In the genomic region with DNA sequence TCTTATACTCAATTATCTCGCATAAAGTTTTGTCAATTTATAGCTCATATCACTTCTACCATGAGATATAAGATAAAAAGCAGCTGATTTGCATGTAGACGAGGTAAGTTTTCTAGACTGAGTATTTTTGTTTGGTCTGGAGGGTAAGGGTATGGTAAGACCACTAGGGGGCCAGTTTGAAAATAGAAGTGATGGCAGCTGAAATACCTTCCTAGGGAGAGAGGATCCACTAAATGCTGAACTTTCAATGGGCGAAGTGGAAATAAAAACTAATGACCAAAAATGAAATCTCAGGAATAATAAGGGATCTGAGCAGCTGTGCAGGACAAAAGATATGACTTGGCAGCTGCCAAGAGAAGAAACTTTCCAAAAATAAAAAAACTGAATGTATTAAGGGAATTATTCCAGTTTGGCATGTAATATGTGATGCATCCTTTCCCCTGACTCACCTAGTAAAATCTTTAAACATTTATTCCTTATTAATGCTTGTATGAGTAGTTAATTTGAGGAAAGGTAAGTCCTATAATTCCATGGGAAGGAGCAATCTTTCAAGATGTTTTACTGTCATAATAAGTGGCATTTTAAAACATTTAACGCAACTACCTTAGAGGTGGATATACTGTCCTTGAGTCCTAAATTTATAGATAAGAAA, we compare ENCODE assay signal across 9 cellular contexts.
DNase-seq lines count a peak whose midpoint lies in the region; ATAC-seq and TF ChIP-seq lines count a peak whose summit lies in the region.
"Had no signal": no experiment of that assay in that cellular context is flagged by ENCODE, and none has a peak within 500 bp of the region (broad histone marks: within the 10 kb centered on the region; RNA-seq: fewer than 3 reads in every experiment).

No MANE protein-coding gene starts in this region.

- no peak overlapping the region for H3K27ac Mint-ChIP-seq in endothelial cell (ENCODE audit: unreplicated experiment)
- no peak overlapping the region for H3K27ac Mint-ChIP-seq in activated T-helper 1 cell treated with anti-CD3 and anti-CD28 coated beads, Interleukin-12 subunit alpha, Interleukin-12 subunit beta, Interleukin-2, Interleukin-4 antibody, amounts not matched to agents 30 ng/mL and 10 ng/mL and 1 ng/mL, durations not matched to agents 14 hours and 24 hours and 36 hours
- no peak overlapping the region for H3K27ac Mint-ChIP-seq in stimulated activated naive CD8-positive, alpha-beta T cell treated with anti-CD3 and anti-CD28 coated beads, Interleukin-15, amount 100 ng/mL, for 72 hours

- intact Hi-C loops in transverse colon (cut with DNase I; ENCODE audit: low total_unique reads), result no loop called here
- intact Hi-C loops in activated T-helper 1 cell treated with anti-CD3 and anti-CD28 coated beads, Interleukin-12 subunit alpha, Interleukin-12 subunit beta, Interleukin-2, Interleukin-4 antibody, amounts not matched to agents 30 ng/mL and 10 ng/mL and 1 ng/mL, durations not matched to agents 14 hours and 24 hours and 36 hours (cut with micrococcal nuclease), result no loop called here
- intact Hi-C loops in left lung (cut with DNase I), result no loop called here

- TF ChIP-seq POLR2A in transverse colon (IDR thresholded peaks at IDR 0.05), result no peak

- no peaks in the 10 kb centered on the region for H3K4me1 ChIP-seq in DOHH2 (ENCODE audit: control insufficient read depth, low read length)
- H3K4me1 ChIP-seq in transverse colon, result no peaks in the 10 kb centered on the region
- H3K4me1 ChIP-seq in left lung, result no peaks in the 10 kb centered on the region

- no peaks in the 10 kb centered on the region for H3K36me3 Mint-ChIP-seq in endothelial cell (ENCODE audit: low read depth, unreplicated experiment)
- no peaks in the 10 kb centered on the region for H3K36me3 Mint-ChIP-seq in activated T-helper 1 cell treated with anti-CD3 and anti-CD28 coated beads, Interleukin-12 subunit alpha, Interleukin-12 subunit beta, Interleukin-2, Interleukin-4 antibody, amounts not matched to agents 30 ng/mL and 10 ng/mL and 1 ng/mL, durations not matched to agents 14 hours and 24 hours and 36 hours (ENCODE audit: low read depth)

- in situ Hi-C loops in transverse colon (cut with MboI; ENCODE audit: low pct_ligation_motif_present in 1 of 4, low pct_unique_long_range_greater_than_20kb in 1 of 4, low sequenced_read_pairs in 3 of 4), result loop anchor here in 2 of 4 donors (25.0 kb wide), 2 partner anchors 388 to 563 kb away; no protein-coding TSS in a partner anchor

- H3K27me3 ChIP-seq in DOHH2 (ENCODE audit: control insufficient read depth, low read length) (no peaks in the 10 kb centered on the region), transverse colon (no peaks in the 10 kb centered on the region), left lung (no peaks in the 10 kb centered on the region)

- no peak for DNase-seq in LNCaP clone FGC (ENCODE audit: low read depth)
- DNase-seq in endothelial cell (ENCODE audit: low spot score), result peak; percentile 16
- no peak for DNase-seq in transverse colon
- DNase-seq in activated T-helper 1 cell treated with anti-CD3 and anti-CD28 coated beads, Interleukin-12 subunit alpha, Interleukin-12 subunit beta, Interleukin-2, Interleukin-4 antibody, amounts not matched to agents 30 ng/mL and 10 ng/mL and 1 ng/mL, durations not matched to agents 14 hours and 24 hours and 36 hours (ENCODE audit: low spot score), result no peak
- no peak for DNase-seq in left lung
- DNase-seq in stimulated activated naive CD8-positive, alpha-beta T cell treated with anti-CD3 and anti-CD28 coated beads, Interleukin-15, amount 100 ng/mL, for 72 hours, result no peak

- H3K4me3 Mint-ChIP-seq in endothelial cell (ENCODE audit: unreplicated experiment), result no peak overlapping the region
- H3K4me3 Mint-ChIP-seq in activated T-helper 1 cell treated with anti-CD3 and anti-CD28 coated beads, Interleukin-12 subunit alpha, Interleukin-12 subunit beta, Interleukin-2, Interleukin-4 antibody, amounts not matched to agents 30 ng/mL and 10 ng/mL and 1 ng/mL, durations not matched to agents 14 hours and 24 hours and 36 hours, result no peak overlapping the region
- H3K4me3 Mint-ChIP-seq in stimulated activated naive CD8-positive, alpha-beta T cell treated with anti-CD3 and anti-CD28 coated beads, Interleukin-15, amount 100 ng/mL, for 72 hours, result no peak overlapping the region

- H3K9me2 ChIP-seq in DOHH2 (replicated peaks; ENCODE audit: control insufficient read depth, low read length), result no peaks in the 10 kb centered on the region

- TF ChIP-seq CTCF in DOHH2 (IDR thresholded peaks at IDR 0.05; ENCODE audit: low read depth, low read length, poor library complexity, severe bottlenecking) (peak; percentile 44), LNCaP clone FGC (IDR thresholded peaks at IDR 0.05; ENCODE audit: control insufficient read depth, extremely low read depth, insufficient read depth) (peak; percentile 50), endothelial cell (IDR thresholded peaks at IDR 0.05; ENCODE audit: unreplicated experiment) (peak; percentile 80), transverse colon (IDR thresholded peaks at IDR 0.05) (peak in 4 of 5 experiments; percentile 14 to 31 (median 28)), left lung (IDR thresholded peaks at IDR 0.05) (peak in 1 of 2 donors; percentile 38)

- 48 to 53% methylated on average over 4 of the region's 4 CpGs for WGBS in transverse colon (ENCODE audit: low coverage in 1 of 2), 2 donors

- no peaks in the 10 kb centered on the region for H4K20me1 ChIP-seq in DOHH2 (ENCODE audit: control insufficient read depth, insufficient read depth, low read depth, low read length)

- H3K9me3 ChIP-seq in DOHH2 (ENCODE audit: control insufficient read depth, insufficient read depth, low read length) (no peaks in the 10 kb centered on the region), transverse colon (no peaks in the 10 kb centered on the region), left lung (no peaks in the 10 kb centered on the region)

- H3K36me3 ChIP-seq in DOHH2 (ENCODE audit: control insufficient read depth, low read length) (no peaks in the 10 kb centered on the region), transverse colon (no peaks in the 10 kb centered on the region), left lung (no peaks in the 10 kb centered on the region)

- TF ChIP-seq EP300 in transverse colon (IDR thresholded peaks at IDR 0.05; ENCODE audit: low read depth), result no peak

- ATAC-seq in GM21423 (IDR thresholded peaks at IDR 0.05; ENCODE audit: unreplicated experiment), result peak; percentile 52
- no peak for ATAC-seq in left lung
- ATAC-seq in stimulated activated naive CD8-positive, alpha-beta T cell treated with anti-CD3 and anti-CD28 coated beads, Interleukin-15, amount 100 ng/mL, for 72 hours, result no peak

- H3K4me3 ChIP-seq in DOHH2 (ENCODE audit: low read length), result no peak overlapping the region
- no peak overlapping the region for H3K4me3 ChIP-seq in LNCaP clone FGC (ENCODE audit: low read depth, low read length)
- no peak overlapping the region for H3K4me3 ChIP-seq in transverse colon
- no peak overlapping the region for H3K4me3 ChIP-seq in left lung
- H3K4me3 ChIP-seq: SK-N-MC had no signal

- H3K4me1 Mint-ChIP-seq in endothelial cell (ENCODE audit: unreplicated experiment), result no peaks in the 10 kb centered on the region
- H3K4me1 Mint-ChIP-seq in activated T-helper 1 cell treated with anti-CD3 and anti-CD28 coated beads, Interleukin-12 subunit alpha, Interleukin-12 subunit beta, Interleukin-2, Interleukin-4 antibody, amounts not matched to agents 30 ng/mL and 10 ng/mL and 1 ng/mL, durations not matched to agents 14 hours and 24 hours and 36 hours (ENCODE audit: low read depth), result no peaks in the 10 kb centered on the region
- H3K4me1 Mint-ChIP-seq in stimulated activated naive CD8-positive, alpha-beta T cell treated with anti-CD3 and anti-CD28 coated beads, Interleukin-15, amount 100 ng/mL, for 72 hours, result no peaks in the 10 kb centered on the region

- H3K27ac ChIP-seq in DOHH2 (ENCODE audit: low read depth, low read length), result no peak overlapping the region
- H3K27ac ChIP-seq in transverse colon, result no peak overlapping the region
- no peak overlapping the region for H3K27ac ChIP-seq in left lung
- H3K27ac ChIP-seq: SK-N-MC had no signal

- H3F3A ChIP-seq in DOHH2 (ENCODE audit: control insufficient read depth, insufficient read depth), result no peaks in the 10 kb centered on the region

- no peaks in the 10 kb centered on the region for H3K79me2 ChIP-seq in DOHH2 (ENCODE audit: control insufficient read depth, low read length)

- no peaks in the 10 kb centered on the region for H3K9me3 Mint-ChIP-seq in endothelial cell (ENCODE audit: unreplicated experiment)
- H3K9me3 Mint-ChIP-seq in activated T-helper 1 cell treated with anti-CD3 and anti-CD28 coated beads, Interleukin-12 subunit alpha, Interleukin-12 subunit beta, Interleukin-2, Interleukin-4 antibody, amounts not matched to agents 30 ng/mL and 10 ng/mL and 1 ng/mL, durations not matched to agents 14 hours and 24 hours and 36 hours, result no peaks in the 10 kb centered on the region
- H3K9me3 Mint-ChIP-seq in stimulated activated naive CD8-positive, alpha-beta T cell treated with anti-CD3 and anti-CD28 coated beads, Interleukin-15, amount 100 ng/mL, for 72 hours, result no peaks in the 10 kb centered on the region

- no peak overlapping the region for H3K4me2 ChIP-seq in DOHH2 (ENCODE audit: low read length)

- no peaks in the 10 kb centered on the region for H3K27me3 Mint-ChIP-seq in endothelial cell (ENCODE audit: unreplicated experiment)
- no peaks in the 10 kb centered on the region for H3K27me3 Mint-ChIP-seq in activated T-helper 1 cell treated with anti-CD3 and anti-CD28 coated beads, Interleukin-12 subunit alpha, Interleukin-12 subunit beta, Interleukin-2, Interleukin-4 antibody, amounts not matched to agents 30 ng/mL and 10 ng/mL and 1 ng/mL, durations not matched to agents 14 hours and 24 hours and 36 hours (ENCODE audit: insufficient read depth)
- H3K27me3 Mint-ChIP-seq in stimulated activated naive CD8-positive, alpha-beta T cell treated with anti-CD3 and anti-CD28 coated beads, Interleukin-15, amount 100 ng/mL, for 72 hours, result no peaks in the 10 kb centered on the region
